Comparison of ENCODE assay signal across 1 cellular context in the genomic region with DNA sequence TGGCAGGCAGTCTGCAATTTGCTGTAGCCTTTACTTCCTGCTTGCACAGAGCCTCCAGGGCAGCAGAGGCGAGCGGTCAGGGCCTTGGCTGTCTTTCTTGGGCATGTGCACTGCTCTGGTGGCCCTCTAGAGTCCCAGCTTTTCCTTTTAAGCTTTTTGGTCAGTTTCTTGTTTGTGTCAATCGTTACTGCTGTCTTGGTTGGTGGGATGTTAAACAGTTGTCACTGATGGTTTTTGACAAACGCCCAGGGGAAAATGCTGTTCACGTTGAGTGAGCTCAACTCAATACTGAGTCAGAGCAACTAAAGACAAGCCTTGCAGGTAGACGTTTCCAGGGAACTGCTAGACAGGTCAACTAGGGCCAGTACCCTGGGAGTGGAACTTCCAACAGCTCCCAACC.
TF ChIP-seq lines count a peak whose summit lies in the region.

No MANE protein-coding gene starts in this region.

TF ChIP-seq in GM23338, 12 proteins besides CTCF, POLR2A, EP300 and RAD21:
- TF ChIP-seq, protein P1, sequence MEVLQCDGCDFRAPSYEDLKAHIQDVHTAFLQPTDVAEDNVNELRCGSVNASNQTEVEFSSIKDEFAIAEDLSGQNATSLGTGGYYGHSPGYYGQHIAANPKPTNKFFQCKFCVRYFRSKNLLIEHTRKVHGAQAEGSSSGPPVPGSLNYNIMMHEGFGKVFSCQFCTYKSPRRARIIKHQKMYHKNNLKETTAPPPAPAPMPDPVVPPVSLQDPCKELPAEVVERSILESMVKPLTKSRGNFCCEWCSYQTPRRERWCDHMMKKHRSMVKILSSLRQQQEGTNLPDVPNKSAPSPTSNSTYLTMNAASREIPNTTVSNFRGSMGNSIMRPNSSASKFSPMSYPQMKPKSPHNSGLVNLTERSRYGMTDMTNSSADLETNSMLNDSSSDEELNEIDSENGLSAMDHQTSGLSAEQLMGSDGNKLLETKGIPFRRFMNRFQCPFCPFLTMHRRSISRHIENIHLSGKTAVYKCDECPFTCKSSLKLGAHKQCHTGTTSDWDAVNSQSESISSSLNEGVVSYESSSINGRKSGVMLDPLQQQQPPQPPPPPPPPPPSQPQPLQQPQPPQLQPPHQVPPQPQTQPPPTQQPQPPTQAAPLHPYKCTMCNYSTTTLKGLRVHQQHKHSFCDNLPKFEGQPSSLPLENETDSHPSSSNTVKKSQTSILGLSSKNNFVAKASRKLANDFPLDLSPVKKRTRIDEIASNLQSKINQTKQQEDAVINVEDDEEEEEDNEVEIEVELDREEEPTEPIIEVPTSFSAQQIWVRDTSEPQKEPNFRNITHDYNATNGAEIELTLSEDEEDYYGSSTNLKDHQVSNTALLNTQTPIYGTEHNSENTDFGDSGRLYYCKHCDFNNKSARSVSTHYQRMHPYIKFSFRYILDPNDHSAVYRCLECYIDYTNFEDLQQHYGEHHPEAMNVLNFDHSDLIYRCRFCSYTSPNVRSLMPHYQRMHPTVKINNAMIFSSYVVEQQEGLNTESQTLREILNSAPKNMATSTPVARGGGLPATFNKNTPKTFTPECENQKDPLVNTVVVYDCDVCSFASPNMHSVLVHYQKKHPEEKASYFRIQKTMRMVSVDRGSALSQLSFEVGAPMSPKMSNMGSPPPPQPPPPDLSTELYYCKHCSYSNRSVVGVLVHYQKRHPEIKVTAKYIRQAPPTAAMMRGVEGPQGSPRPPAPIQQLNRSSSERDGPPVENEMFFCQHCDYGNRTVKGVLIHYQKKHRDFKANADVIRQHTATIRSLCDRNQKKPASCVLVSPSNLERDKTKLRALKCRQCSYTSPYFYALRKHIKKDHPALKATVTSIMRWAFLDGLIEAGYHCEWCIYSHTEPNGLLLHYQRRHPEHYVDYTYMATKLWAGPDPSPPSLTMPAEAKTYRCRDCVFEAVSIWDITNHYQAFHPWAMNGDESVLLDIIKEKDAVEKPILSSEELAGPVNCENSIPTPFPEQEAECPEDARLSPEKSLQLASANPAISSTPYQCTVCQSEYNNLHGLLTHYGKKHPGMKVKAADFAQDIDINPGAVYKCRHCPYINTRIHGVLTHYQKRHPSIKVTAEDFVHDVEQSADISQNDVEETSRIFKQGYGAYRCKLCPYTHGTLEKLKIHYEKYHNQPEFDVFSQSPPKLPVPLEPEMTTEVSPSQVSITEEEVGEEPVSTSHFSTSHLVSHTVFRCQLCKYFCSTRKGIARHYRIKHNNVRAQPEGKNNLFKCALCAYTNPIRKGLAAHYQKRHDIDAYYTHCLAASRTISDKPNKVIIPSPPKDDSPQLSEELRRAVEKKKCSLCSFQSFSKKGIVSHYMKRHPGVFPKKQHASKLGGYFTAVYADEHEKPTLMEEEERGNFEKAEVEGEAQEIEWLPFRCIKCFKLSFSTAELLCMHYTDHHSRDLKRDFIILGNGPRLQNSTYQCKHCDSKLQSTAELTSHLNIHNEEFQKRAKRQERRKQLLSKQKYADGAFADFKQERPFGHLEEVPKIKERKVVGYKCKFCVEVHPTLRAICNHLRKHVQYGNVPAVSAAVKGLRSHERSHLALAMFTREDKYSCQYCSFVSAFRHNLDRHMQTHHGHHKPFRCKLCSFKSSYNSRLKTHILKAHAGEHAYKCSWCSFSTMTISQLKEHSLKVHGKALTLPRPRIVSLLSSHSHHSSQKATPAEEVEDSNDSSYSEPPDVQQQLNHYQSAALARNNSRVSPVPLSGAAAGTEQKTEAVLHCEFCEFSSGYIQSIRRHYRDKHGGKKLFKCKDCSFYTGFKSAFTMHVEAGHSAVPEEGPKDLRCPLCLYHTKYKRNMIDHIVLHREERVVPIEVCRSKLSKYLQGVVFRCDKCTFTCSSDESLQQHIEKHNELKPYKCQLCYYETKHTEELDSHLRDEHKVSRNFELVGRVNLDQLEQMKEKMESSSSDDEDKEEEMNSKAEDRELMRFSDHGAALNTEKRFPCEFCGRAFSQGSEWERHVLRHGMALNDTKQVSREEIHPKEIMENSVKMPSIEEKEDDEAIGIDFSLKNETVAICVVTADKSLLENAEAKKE (CRISPR knock-in tag; IDR thresholded peaks at IDR 0.05): no peak
- TF ChIP-seq STAT1 (IDR thresholded peaks at IDR 0.05; ENCODE audit: unreplicated experiment): no peak
- no peak for TF ChIP-seq ZNF331 (CRISPR knock-in tag; IDR thresholded peaks at IDR 0.05; ENCODE audit: low read depth)
- no peak for TF ChIP-seq CREB1 (CRISPR knock-in tag; IDR thresholded peaks at IDR 0.05; ENCODE audit: low read depth)
- no peak for TF ChIP-seq NANOG (IDR thresholded peaks at IDR 0.05; ENCODE audit: borderline replicate concordance)
- TF ChIP-seq, protein P2, sequence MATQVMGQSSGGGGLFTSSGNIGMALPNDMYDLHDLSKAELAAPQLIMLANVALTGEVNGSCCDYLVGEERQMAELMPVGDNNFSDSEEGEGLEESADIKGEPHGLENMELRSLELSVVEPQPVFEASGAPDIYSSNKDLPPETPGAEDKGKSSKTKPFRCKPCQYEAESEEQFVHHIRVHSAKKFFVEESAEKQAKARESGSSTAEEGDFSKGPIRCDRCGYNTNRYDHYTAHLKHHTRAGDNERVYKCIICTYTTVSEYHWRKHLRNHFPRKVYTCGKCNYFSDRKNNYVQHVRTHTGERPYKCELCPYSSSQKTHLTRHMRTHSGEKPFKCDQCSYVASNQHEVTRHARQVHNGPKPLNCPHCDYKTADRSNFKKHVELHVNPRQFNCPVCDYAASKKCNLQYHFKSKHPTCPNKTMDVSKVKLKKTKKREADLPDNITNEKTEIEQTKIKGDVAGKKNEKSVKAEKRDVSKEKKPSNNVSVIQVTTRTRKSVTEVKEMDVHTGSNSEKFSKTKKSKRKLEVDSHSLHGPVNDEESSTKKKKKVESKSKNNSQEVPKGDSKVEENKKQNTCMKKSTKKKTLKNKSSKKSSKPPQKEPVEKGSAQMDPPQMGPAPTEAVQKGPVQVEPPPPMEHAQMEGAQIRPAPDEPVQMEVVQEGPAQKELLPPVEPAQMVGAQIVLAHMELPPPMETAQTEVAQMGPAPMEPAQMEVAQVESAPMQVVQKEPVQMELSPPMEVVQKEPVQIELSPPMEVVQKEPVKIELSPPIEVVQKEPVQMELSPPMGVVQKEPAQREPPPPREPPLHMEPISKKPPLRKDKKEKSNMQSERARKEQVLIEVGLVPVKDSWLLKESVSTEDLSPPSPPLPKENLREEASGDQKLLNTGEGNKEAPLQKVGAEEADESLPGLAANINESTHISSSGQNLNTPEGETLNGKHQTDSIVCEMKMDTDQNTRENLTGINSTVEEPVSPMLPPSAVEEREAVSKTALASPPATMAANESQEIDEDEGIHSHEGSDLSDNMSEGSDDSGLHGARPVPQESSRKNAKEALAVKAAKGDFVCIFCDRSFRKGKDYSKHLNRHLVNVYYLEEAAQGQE (IDR thresholded peaks at IDR 0.05; ENCODE audit: unreplicated experiment): no peak
- no peak for TF ChIP-seq ZNF114 (CRISPR knock-in tag; IDR thresholded peaks at IDR 0.05)
- no peak for TF ChIP-seq EZH2 (IDR thresholded peaks at IDR 0.05; ENCODE audit: low read depth, unreplicated experiment)
- TF ChIP-seq JUNB (IDR thresholded peaks at IDR 0.05; ENCODE audit: unreplicated experiment): no peak
- TF ChIP-seq EZH2phosphoT487 (IDR thresholded peaks at IDR 0.05; ENCODE audit: unreplicated experiment): no peak
- no peak for TF ChIP-seq POLR2AphosphoS5 (IDR thresholded peaks at IDR 0.05; ENCODE audit: low read depth)
- TF ChIP-seq, protein P3, sequence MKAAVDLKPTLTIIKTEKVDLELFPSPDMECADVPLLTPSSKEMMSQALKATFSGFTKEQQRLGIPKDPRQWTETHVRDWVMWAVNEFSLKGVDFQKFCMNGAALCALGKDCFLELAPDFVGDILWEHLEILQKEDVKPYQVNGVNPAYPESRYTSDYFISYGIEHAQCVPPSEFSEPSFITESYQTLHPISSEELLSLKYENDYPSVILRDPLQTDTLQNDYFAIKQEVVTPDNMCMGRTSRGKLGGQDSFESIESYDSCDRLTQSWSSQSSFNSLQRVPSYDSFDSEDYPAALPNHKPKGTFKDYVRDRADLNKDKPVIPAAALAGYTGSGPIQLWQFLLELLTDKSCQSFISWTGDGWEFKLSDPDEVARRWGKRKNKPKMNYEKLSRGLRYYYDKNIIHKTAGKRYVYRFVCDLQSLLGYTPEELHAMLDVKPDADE (IDR thresholded peaks at IDR 0.05): no peak
TF ChIP-seq in GM23338: peak in this region for 0.
